ENCODE assay signal across 8 cellular contexts in genomic region chr4:78939667-78940008, GRCh38. TPM values are rescaled to one million over a fixed set of nuclear protein-coding genes. Genes with fewer than 3 reads are reported as not detected.
DNase-seq lines count a peak whose midpoint lies in the region; ATAC-seq and TF ChIP-seq lines count a peak whose summit lies in the region.

No MANE protein-coding gene starts in this region.

- CTCF ChIA-PET in activated naive CD4-positive, alpha-beta T cell treated with anti-CD3 and anti-CD28 coated beads for 36 hours (lab: Charles Lee) = interaction anchor here (1.4 to 1.9 kb wide), 2 partner anchors 13 to 281 kb away, joined by 4 to 12 read pairs; no protein-coding TSS in a partner anchor

- peaks cover 28% of the 10 kb centered on the region for H3K4me1 Mint-ChIP-seq in activated naive CD4-positive, alpha-beta T cell treated with anti-CD3 and anti-CD28 coated beads for 36 hours (ENCODE audit: low read depth)

- no peaks in the 10 kb centered on the region for H3K27me3 ChIP-seq in WERI-Rb-1 (ENCODE audit: insufficient read depth, low read depth, severe bottlenecking)
- H3K27me3 ChIP-seq in suprapubic skin = no peaks in the 10 kb centered on the region

- peak overlapping the region; percentile 74 for H3K4me3 Mint-ChIP-seq in activated naive CD4-positive, alpha-beta T cell treated with anti-CD3 and anti-CD28 coated beads for 36 hours

- TF ChIP-seq CTCF in WERI-Rb-1 (IDR thresholded peaks at IDR 0.05; ENCODE audit: low read depth, low read length) = no peak
- TF ChIP-seq CTCF in suprapubic skin (IDR thresholded peaks at IDR 0.05) = no peak

- H3K4me1 ChIP-seq in suprapubic skin = peaks cover 31% of the 10 kb centered on the region

- peaks cover 2% of the 10 kb centered on the region for H3K27me3 Mint-ChIP-seq in activated naive CD4-positive, alpha-beta T cell treated with anti-CD3 and anti-CD28 coated beads for 36 hours (ENCODE audit: low read depth)

- H3K27ac Mint-ChIP-seq in activated naive CD4-positive, alpha-beta T cell treated with anti-CD3 and anti-CD28 coated beads for 36 hours = peak overlapping the region; percentile 43

- intact Hi-C loops in activated naive CD4-positive, alpha-beta T cell treated with anti-CD3 and anti-CD28 coated beads for 36 hours (cut with micrococcal nuclease) = loop anchor here (1.0 to 10.0 kb wide), 11 partner anchors 162 to 1603 kb away; no protein-coding TSS in a partner anchor

- no peaks in the 10 kb centered on the region for H3K9me3 Mint-ChIP-seq in activated naive CD4-positive, alpha-beta T cell treated with anti-CD3 and anti-CD28 coated beads for 36 hours

- H3K9me3 ChIP-seq in WERI-Rb-1 (ENCODE audit: severe bottlenecking) (no peaks in the 10 kb centered on the region), iPS-18c (ENCODE audit: control insufficient read depth, insufficient read depth, low read length) (no peaks in the 10 kb centered on the region), suprapubic skin (no peaks in the 10 kb centered on the region)

- no peak for TF ChIP-seq EP300 in suprapubic skin (IDR thresholded peaks at IDR 0.05)

- H3K36me3 ChIP-seq in WERI-Rb-1 (peaks cover 17% of the 10 kb centered on the region), suprapubic skin (no peaks in the 10 kb centered on the region)

- no peak for TF ChIP-seq POLR2A in suprapubic skin (IDR thresholded peaks at IDR 0.05)

- WGBS in suprapubic skin = 3% methylated on average over 9 of the region's 9 CpGs

- no peak for DNase-seq in activated naive CD4-positive, alpha-beta T cell treated with anti-CD3 and anti-CD28 coated beads for 36 hours
- DNase-seq in activated naive CD4-positive, alpha-beta T cell treated with anti-CD3 and anti-CD28 coated beads, Interleukin-2, amount 50 U/mL, for 16 hours = no peak
- no peak for DNase-seq in WERI-Rb-1
- no peak for DNase-seq in suprapubic skin (ENCODE audit: low spot score in 2 of 2)
- DNase-seq in NCI-H526 treated with DMSO at 0.1 percent for 48 hours (lab: John Stamatoyannopoulos, UW) = no peak
- DNase-seq in dermis blood vessel endothelial cell = no peak

- peak overlapping the region; percentile 44 for H3K4me3 ChIP-seq in WERI-Rb-1 (ENCODE audit: low read depth, low read length)
- peak overlapping the region; percentile 25; the same call in 1 of the 2 replicates for H3K4me3 ChIP-seq in iPS-18c (ENCODE audit: insufficient read depth, low read depth, low read length)
- peak overlapping the region; percentile 96 for H3K4me3 ChIP-seq in suprapubic skin

- H3K36me3 Mint-ChIP-seq in activated naive CD4-positive, alpha-beta T cell treated with anti-CD3 and anti-CD28 coated beads for 36 hours (ENCODE audit: low read depth) = peaks cover 2% of the 10 kb centered on the region

- H3K27ac ChIP-seq in WERI-Rb-1 = peak overlapping the region; percentile 62
- no peak overlapping the region for H3K27ac ChIP-seq in suprapubic skin

- ATAC-seq in HG03025 (IDR thresholded peaks at IDR 0.05; ENCODE audit: low FRiP score, unreplicated experiment) = peak; percentile 20

RNA-seq across cellular contexts. Expression of gene PAQR3, which starts 0.4 kb away (rescaled TPM):
- 10 to 100 TPM; 12.4 to 13.9 TPM for total RNA-seq in activated naive CD4-positive, alpha-beta T cell treated with anti-CD3 and anti-CD28 coated beads for 36 hours
- total RNA-seq in suprapubic skin (10 to 100 TPM; 15.3 to 33.2 (median 22.8) TPM), dermis blood vessel endothelial cell (12.4 and 19.8 TPM in 2 replicates)

Comparison
In these comparisons a context has a peak if more than half of its experiments do, and no peak if none do; other contexts are left out.
1. H3K4me3 ChIP-seq: peak in every context shown above with its lines; median percentile 96 in suprapubic skin; 44 in WERI-Rb-1; 25 in iPS-18c.